1 cellular context compared by ENCODE assay signal in the genomic region with DNA sequence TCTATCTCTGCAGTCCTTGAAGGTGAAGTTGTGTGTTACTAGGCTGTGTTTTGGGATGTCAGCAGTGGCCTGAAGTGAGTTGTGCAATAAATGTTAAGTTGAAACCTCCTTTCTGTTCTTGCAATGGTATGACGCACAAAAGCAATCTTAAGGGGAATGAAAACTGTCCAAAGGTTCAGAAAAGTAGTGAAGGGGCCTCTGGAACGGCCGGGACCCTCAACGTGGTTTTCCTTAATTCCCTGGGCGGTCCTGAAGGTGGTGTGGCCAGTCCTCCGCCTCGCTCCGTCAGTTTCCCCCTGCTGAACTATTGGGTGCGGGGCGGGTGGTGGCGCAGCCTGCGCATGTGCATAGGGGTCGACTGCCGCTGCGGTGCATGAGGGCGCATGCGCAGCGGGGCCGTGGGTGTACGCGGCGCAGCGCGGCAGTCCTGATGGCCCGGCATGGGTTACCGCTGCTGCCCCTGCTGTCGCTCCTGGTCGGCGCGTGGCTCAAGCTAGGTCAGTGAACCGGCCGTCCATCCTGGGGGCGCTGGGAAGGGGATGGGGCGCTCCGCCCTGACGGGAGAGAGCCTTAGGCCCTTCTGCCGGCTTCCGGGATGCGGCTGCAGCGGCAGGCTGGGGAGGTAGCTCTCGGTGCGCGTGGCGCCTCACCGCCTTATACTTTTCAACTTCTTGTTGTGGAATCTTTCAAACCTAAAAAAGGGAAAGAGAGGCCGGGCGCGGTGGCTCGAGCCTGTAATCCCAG.
TF ChIP-seq lines count a peak whose summit lies in the region.

A gene (plus strand): TSS at position 405 of the 744 bp plus-strand sequence. CDS start 26 bp downstream, at position 431.

TF ChIP-seq in K562, 482 proteins besides CTCF, POLR2A, EP300 and RAD21 (continued from another document and continues in another):
- TF ChIP-seq, protein P1, sequence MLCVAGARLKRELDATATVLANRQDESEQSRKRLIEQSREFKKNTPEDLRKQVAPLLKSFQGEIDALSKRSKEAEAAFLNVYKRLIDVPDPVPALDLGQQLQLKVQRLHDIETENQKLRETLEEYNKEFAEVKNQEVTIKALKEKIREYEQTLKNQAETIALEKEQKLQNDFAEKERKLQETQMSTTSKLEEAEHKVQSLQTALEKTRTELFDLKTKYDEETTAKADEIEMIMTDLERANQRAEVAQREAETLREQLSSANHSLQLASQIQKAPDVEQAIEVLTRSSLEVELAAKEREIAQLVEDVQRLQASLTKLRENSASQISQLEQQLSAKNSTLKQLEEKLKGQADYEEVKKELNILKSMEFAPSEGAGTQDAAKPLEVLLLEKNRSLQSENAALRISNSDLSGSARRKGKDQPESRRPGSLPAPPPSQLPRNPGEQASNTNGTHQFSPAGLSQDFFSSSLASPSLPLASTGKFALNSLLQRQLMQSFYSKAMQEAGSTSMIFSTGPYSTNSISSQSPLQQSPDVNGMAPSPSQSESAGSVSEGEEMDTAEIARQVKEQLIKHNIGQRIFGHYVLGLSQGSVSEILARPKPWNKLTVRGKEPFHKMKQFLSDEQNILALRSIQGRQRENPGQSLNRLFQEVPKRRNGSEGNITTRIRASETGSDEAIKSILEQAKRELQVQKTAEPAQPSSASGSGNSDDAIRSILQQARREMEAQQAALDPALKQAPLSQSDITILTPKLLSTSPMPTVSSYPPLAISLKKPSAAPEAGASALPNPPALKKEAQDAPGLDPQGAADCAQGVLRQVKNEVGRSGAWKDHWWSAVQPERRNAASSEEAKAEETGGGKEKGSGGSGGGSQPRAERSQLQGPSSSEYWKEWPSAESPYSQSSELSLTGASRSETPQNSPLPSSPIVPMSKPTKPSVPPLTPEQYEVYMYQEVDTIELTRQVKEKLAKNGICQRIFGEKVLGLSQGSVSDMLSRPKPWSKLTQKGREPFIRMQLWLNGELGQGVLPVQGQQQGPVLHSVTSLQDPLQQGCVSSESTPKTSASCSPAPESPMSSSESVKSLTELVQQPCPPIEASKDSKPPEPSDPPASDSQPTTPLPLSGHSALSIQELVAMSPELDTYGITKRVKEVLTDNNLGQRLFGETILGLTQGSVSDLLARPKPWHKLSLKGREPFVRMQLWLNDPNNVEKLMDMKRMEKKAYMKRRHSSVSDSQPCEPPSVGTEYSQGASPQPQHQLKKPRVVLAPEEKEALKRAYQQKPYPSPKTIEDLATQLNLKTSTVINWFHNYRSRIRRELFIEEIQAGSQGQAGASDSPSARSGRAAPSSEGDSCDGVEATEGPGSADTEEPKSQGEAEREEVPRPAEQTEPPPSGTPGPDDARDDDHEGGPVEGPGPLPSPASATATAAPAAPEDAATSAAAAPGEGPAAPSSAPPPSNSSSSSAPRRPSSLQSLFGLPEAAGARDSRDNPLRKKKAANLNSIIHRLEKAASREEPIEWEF (CRISPR knock-in tag; IDR thresholded peaks at IDR 0.05) = no peak
- TF ChIP-seq EWSR1 (IDR thresholded peaks at IDR 0.05; ENCODE audit: borderline replicate concordance, low read depth, partially characterized antibody) (no peak), SAFB2 (IDR thresholded peaks at IDR 0.05; ENCODE audit: borderline replicate concordance, low read depth, low read length, severe bottlenecking) (no peak), NUFIP1 (IDR thresholded peaks at IDR 0.05; ENCODE audit: partially characterized antibody) (no peak), SMAD1 (IDR thresholded peaks at IDR 0.05; ENCODE audit: low read depth, low read length, partially characterized antibody) (peak; percentile 19), POLR2AphosphoS2 (IDR thresholded peaks at IDR 0.05; ENCODE audit: low read length) (peak; percentile 99), ZBTB8A (IDR thresholded peaks at IDR 0.05; ENCODE audit: partially characterized antibody) (no peak), RBM17 (IDR thresholded peaks at IDR 0.05; ENCODE audit: borderline replicate concordance, low read depth, low read length) (no peak), ZBTB17 (CRISPR knock-in tag; IDR thresholded peaks at IDR 0.05) (peak; percentile 80; the same call in 1 of the 2 replicates), PPARD (CRISPR knock-in tag; IDR thresholded peaks at IDR 0.05) (no peak), HMG20A (CRISPR knock-in tag; conservative IDR thresholded peaks at IDR 0.05) (no peak), BMI1 (IDR thresholded peaks at IDR 0.05; ENCODE audit: low read length) (no peak), DDX20 (tag; IDR thresholded peaks at IDR 0.05; ENCODE audit: low read depth) (no peak), SREBF2 (CRISPR knock-in tag; IDR thresholded peaks at IDR 0.05) (no peak), MAFG (tag; conservative IDR thresholded peaks at IDR 0.05) (no peak), ZNF778 (CRISPR knock-in tag; IDR thresholded peaks at IDR 0.05) (no peak), KLF1 (tag; IDR thresholded peaks at IDR 0.05) (no peak), L3MBTL2 (IDR thresholded peaks at IDR 0.05) (peak; percentile 68), BCL6 (CRISPR knock-in tag; IDR thresholded peaks at IDR 0.05) (no peak), SIN3B (IDR thresholded peaks at IDR 0.05; ENCODE audit: low read depth) (peak; percentile 34; the same call in 1 of the 2 replicates)
- TF ChIP-seq, protein P2, sequence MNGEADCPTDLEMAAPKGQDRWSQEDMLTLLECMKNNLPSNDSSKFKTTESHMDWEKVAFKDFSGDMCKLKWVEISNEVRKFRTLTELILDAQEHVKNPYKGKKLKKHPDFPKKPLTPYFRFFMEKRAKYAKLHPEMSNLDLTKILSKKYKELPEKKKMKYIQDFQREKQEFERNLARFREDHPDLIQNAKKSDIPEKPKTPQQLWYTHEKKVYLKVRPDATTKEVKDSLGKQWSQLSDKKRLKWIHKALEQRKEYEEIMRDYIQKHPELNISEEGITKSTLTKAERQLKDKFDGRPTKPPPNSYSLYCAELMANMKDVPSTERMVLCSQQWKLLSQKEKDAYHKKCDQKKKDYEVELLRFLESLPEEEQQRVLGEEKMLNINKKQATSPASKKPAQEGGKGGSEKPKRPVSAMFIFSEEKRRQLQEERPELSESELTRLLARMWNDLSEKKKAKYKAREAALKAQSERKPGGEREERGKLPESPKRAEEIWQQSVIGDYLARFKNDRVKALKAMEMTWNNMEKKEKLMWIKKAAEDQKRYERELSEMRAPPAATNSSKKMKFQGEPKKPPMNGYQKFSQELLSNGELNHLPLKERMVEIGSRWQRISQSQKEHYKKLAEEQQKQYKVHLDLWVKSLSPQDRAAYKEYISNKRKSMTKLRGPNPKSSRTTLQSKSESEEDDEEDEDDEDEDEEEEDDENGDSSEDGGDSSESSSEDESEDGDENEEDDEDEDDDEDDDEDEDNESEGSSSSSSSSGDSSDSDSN (IDR thresholded peaks at IDR 0.05; ENCODE audit: borderline replicate concordance in 1 of 2, low read depth in 2 of 2, low read length in 2 of 2) = peak in 1 of 2 experiments; percentile 86; a peak in 1 of 4 replicates
- TF ChIP-seq, protein P3, sequence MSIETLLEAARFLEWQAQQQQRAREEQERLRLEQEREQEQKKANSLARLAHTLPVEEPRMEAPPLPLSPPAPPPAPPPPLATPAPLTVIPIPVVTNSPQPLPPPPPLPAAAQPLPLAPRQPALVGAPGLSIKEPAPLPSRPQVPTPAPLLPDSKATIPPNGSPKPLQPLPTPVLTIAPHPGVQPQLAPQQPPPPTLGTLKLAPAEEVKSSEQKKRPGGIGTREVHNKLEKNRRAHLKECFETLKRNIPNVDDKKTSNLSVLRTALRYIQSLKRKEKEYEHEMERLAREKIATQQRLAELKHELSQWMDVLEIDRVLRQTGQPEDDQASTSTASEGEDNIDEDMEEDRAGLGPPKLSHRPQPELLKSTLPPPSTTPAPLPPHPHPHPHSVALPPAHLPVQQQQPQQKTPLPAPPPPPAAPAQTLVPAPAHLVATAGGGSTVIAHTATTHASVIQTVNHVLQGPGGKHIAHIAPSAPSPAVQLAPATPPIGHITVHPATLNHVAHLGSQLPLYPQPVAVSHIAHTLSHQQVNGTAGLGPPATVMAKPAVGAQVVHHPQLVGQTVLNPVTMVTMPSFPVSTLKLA (conservative IDR thresholded peaks at IDR 0.05) = peak; percentile 75 to 86
- TF ChIP-seq, protein P4, sequence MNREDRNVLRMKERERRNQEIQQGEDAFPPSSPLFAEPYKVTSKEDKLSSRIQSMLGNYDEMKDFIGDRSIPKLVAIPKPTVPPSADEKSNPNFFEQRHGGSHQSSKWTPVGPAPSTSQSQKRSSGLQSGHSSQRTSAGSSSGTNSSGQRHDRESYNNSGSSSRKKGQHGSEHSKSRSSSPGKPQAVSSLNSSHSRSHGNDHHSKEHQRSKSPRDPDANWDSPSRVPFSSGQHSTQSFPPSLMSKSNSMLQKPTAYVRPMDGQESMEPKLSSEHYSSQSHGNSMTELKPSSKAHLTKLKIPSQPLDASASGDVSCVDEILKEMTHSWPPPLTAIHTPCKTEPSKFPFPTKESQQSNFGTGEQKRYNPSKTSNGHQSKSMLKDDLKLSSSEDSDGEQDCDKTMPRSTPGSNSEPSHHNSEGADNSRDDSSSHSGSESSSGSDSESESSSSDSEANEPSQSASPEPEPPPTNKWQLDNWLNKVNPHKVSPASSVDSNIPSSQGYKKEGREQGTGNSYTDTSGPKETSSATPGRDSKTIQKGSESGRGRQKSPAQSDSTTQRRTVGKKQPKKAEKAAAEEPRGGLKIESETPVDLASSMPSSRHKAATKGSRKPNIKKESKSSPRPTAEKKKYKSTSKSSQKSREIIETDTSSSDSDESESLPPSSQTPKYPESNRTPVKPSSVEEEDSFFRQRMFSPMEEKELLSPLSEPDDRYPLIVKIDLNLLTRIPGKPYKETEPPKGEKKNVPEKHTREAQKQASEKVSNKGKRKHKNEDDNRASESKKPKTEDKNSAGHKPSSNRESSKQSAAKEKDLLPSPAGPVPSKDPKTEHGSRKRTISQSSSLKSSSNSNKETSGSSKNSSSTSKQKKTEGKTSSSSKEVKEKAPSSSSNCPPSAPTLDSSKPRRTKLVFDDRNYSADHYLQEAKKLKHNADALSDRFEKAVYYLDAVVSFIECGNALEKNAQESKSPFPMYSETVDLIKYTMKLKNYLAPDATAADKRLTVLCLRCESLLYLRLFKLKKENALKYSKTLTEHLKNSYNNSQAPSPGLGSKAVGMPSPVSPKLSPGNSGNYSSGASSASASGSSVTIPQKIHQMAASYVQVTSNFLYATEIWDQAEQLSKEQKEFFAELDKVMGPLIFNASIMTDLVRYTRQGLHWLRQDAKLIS (CRISPR knock-in tag; IDR thresholded peaks at IDR 0.05) = peak; percentile 66; the same call in 1 of the 2 replicates
- TF ChIP-seq, protein P5, sequence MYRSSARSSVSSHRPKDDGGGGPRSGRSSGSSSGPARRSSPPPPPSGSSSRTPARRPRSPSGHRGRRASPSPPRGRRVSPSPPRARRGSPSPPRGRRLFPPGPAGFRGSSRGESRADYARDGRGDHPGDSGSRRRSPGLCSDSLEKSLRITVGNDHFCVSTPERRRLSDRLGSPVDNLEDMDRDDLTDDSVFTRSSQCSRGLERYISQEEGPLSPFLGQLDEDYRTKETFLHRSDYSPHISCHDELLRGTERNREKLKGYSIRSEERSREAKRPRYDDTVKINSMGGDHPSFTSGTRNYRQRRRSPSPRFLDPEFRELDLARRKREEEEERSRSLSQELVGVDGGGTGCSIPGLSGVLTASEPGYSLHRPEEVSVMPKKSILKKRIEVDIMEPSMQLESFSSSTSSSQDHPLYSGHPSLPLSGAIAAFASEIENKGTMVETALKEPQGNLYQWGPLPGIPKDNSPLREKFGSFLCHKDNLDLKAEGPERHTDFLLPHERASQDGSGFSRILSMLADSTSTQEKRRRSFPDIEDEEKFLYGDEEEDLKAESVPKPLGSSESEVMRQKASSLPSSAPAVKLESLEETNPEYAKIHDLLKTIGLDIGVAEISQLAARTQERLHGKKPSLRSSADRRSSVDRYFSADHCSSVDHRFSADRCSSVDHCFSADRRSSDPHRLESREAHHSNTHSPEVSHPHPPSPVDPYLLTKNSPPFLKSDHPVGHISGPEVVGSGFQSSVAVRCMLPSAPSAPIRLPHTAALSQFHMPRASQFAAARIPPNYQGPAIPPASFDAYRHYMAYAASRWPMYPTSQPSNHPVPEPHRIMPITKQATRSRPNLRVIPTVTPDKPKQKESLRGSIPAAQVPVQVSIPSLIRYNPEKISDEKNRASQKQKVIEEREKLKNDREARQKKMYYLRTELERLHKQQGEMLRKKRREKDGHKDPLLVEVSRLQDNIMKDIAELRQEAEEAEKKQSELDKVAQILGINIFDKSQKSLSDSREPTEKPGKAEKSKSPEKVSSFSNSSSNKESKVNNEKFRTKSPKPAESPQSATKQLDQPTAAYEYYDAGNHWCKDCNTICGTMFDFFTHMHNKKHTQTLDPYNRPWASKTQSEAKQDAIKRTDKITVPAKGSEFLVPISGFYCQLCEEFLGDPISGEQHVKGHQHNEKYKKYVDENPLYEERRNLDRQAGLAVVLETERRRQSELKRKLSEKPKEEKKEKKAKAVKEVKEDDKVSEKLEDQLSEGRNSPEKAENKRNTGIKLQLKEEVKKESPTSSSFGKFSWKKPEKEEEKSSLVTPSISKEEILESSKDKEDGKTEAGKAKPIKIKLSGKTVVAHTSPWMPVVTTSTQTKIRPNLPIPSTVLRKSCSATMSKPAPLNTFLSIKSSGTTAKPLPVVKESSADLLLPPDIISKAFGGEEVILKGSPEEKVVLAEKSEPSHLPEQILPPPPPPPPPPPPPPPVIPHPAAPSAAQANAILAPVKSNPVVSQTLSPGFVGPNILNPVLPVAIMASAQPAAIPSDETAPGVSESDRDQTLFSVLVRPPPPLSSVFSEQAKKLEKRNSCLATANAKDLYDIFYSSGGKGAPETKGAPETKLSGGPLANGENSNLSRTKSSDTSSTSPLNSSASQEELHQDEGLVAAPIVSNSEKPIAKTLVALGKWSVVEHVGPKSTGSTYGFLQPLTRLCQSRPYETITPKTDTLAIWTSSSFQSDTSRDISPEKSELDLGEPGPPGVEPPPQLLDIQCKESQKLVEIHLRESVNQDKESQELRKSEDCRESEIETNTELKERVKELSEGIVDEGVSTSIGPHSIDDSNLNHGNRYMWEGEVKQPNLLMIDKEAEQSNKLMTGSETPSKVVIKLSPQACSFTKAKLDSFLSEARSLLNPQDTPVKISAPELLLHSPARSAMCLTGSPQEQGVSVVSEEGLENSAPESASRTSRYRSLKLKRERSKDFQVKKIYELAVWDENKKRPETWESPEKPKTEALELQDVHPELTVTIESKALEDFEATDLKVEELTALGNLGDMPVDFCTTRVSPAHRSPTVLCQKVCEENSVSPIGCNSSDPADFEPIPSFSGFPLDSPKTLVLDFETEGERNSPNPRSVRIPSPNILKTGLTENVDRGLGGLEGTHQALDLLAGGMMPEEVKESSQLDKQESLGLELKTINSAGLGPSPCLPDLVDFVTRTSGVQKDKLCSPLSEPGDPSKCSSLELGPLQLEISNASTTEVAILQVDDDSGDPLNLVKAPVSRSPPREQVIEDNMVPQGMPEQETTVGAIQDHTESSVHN (IDR thresholded peaks at IDR 0.05; ENCODE audit: borderline replicate concordance in 1 of 2, low read depth in 1 of 2) = no peak
- TF ChIP-seq, protein P6, sequence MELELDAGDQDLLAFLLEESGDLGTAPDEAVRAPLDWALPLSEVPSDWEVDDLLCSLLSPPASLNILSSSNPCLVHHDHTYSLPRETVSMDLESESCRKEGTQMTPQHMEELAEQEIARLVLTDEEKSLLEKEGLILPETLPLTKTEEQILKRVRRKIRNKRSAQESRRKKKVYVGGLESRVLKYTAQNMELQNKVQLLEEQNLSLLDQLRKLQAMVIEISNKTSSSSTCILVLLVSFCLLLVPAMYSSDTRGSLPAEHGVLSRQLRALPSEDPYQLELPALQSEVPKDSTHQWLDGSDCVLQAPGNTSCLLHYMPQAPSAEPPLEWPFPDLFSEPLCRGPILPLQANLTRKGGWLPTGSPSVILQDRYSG (tag; conservative IDR thresholded peaks at IDR 0.05; ENCODE audit: low read depth) = no peak
- TF ChIP-seq, protein P7, sequence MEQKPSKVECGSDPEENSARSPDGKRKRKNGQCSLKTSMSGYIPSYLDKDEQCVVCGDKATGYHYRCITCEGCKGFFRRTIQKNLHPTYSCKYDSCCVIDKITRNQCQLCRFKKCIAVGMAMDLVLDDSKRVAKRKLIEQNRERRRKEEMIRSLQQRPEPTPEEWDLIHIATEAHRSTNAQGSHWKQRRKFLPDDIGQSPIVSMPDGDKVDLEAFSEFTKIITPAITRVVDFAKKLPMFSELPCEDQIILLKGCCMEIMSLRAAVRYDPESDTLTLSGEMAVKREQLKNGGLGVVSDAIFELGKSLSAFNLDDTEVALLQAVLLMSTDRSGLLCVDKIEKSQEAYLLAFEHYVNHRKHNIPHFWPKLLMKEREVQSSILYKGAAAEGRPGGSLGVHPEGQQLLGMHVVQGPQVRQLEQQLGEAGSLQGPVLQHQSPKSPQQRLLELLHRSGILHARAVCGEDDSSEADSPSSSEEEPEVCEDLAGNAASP (IDR thresholded peaks at IDR 0.05) = no peak
